ENCODE assay signal across 8 cellular contexts in the genomic region with DNA sequence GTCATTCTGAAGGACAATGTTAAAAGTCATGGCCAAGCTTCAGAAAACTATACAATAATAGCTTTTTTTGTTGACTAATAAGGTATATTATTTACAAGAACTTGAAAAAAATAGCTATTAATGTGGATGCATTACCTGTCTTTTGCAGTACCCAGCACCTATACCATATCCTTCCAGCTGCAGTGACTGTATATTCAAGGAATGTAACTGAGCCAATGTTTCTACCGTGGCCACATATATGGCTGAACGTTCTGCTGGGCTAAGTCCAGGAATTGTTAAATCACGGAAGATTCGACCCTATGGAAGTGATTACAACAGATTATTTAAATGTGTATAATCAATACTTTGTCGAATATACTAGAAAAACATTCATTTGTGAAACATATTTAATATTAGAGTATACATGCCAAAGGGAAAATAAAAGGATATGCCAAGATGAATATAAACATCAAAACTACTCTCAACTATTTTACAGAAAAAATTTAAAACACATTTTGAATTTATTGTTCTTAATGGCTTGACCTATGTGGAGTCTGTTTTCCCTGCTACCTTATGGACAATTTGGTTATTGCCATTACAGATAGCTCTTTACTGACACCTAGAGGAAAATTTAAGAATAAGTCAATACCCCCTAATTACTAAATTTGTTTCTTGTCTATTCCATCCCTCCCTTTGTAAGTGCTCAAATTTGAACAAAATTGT. TPM values are rescaled to one million over a fixed set of nuclear protein-coding genes. Genes with fewer than 3 reads are reported as not detected.
DNase-seq lines count a peak whose midpoint lies in the region; ATAC-seq and TF ChIP-seq lines count a peak whose summit lies in the region.

No MANE protein-coding gene starts in this region.

- no peaks in the 10 kb centered on the region for H3K27me3 ChIP-seq in CD8-positive, alpha-beta T cell (ENCODE audit: insufficient read depth, low read length)
- H3K27me3 ChIP-seq in HCT116 (ENCODE audit: insufficient read depth, low read length): no peaks in the 10 kb centered on the region
- no peaks in the 10 kb centered on the region for H3K27me3 ChIP-seq in aorta (ENCODE audit: control insufficient read depth in 1 of 2, insufficient read depth in 2 of 2, low read length in 1 of 2)

- no peak overlapping the region for H3K4me2 ChIP-seq in HCT116 (ENCODE audit: low read length)

- DNase-seq in CD8-positive, alpha-beta T cell: no peak
- DNase-seq in HCT116 (ENCODE audit: low read depth, low spot score) (peak; percentile 22), NCI-H69 (lab: John Stamatoyannopoulos, UW) (peak; percentile 37), T47D (ENCODE audit: low read depth in 1 of 2, low spot score in 1 of 2) (peak; percentile 40 to 66), kidney glomerular epithelial cell (lab: John Stamatoyannopoulos, UW) (peak; percentile 76), aorta (no peak), activated T-cell treated with anti-CD3 and anti-CD28 coated beads for 4 hours (no peak)
- no peak for DNase-seq in stimulated activated CD4-positive, alpha-beta T cell treated with anti-CD3 and anti-CD28 coated beads, Interleukin-1b, Interleukin-23, amount 100 ng/mL, for 48 hours

- H3K9ac ChIP-seq in HCT116 (ENCODE audit: low read length): no peak overlapping the region

- H3K79me2 ChIP-seq in HCT116 (ENCODE audit: insufficient read depth, low read length): no peaks in the 10 kb centered on the region

- no peak for TF ChIP-seq POLR2A in HCT116 (IDR thresholded peaks at IDR 0.05; ENCODE audit: borderline replicate concordance, extremely low read depth, insufficient read depth, insufficient read length)

- H3K9me3 Mint-ChIP-seq in CD8-positive, alpha-beta T cell: no peaks in the 10 kb centered on the region

- peak; percentile 54 for ATAC-seq in CD8-positive, alpha-beta T cell
- ATAC-seq in HCT116: peak; percentile 70
- ATAC-seq in aorta (ENCODE audit: low FRiP score): peak; percentile 84

- H3K27me3 Mint-ChIP-seq in CD8-positive, alpha-beta T cell (ENCODE audit: low read depth): no peaks in the 10 kb centered on the region

- peaks cover 16% of the 10 kb centered on the region for H3K36me3 ChIP-seq in CD8-positive, alpha-beta T cell (ENCODE audit: insufficient read depth, low read length)
- H3K36me3 ChIP-seq in HCT116 (ENCODE audit: control insufficient read depth in 1 of 2, insufficient read depth in 2 of 2, low read length in 2 of 2) (peaks cover 2 to 6% of the 10 kb centered on the region in 2 experiments; a peak in 1 of 4 replicates), aorta (ENCODE audit: control insufficient read depth in 1 of 2, insufficient read depth in 2 of 2, low read length in 1 of 2) (no peaks in the 10 kb centered on the region)

- RAD21 ChIA-PET in HCT116 (lab: Charles Lee; ENCODE audit: low non-redundant PET in 1 of 2, low total read pairs in 2 of 2, uncharacterized antibody in 2 of 2, unreplicated experiment in 2 of 2): no interaction called here

- no peaks in the 10 kb centered on the region for H3K9me2 ChIP-seq in HCT116 (ENCODE audit: insufficient read depth)

- TF ChIP-seq RAD21 in HCT116 (IDR thresholded peaks at IDR 0.05; ENCODE audit: low read depth): peak; percentile 76

- POLR2A ChIA-PET in CD8-positive, alpha-beta T cell (lab: Charles Lee): interaction anchor here (0.7 kb wide), 1 partner anchor 106 kb away, joined by 3 read pairs; no protein-coding TSS in a partner anchor
- POLR2A ChIA-PET in HCT116 (lab: Charles Lee): interaction anchor here (1.4 kb wide), 1 partner anchor 17 kb away, joined by 3 read pairs; no protein-coding TSS in a partner anchor

- H3K4me1 Mint-ChIP-seq in CD8-positive, alpha-beta T cell (ENCODE audit: low read depth): peaks cover 5% of the 10 kb centered on the region

- CTCF ChIA-PET in CD8-positive, alpha-beta T cell (lab: Charles Lee): interaction anchor here (0.7 to 3.0 kb wide), 7 partner anchors 16 to 405 kb away, joined by 3 to 45 read pairs (median 4); no protein-coding TSS in a partner anchor
- CTCF ChIA-PET in HCT116 (lab: Charles Lee): interaction anchor here (0.7 to 2.6 kb wide), 14 partner anchors 11 to 385 kb away, joined by 3 to 36 read pairs (median 4); a partner anchor contains a TSS

- H2AFZ ChIP-seq in HCT116 (ENCODE audit: low read depth, low read length, poor library complexity, severe bottlenecking): no peak overlapping the region

- TF ChIP-seq CTCF in CD8-positive, alpha-beta T cell (IDR thresholded peaks at IDR 0.05): peak; percentile 85
- TF ChIP-seq CTCF in HCT116 (IDR thresholded peaks at IDR 0.05 in 2 of 3, conservative IDR thresholded peaks at IDR 0.05 in 1 of 3; ENCODE audit: borderline replicate concordance in 1 of 3, insufficient read depth in 1 of 3, low read depth in 2 of 3, low read length in 2 of 3): peak; percentile 56 to 71 (median 67)

- no peaks in the 10 kb centered on the region; the same call in 1 of the 2 replicates for H4K20me1 ChIP-seq in HCT116 (ENCODE audit: insufficient read depth)

- no peak overlapping the region for H3K27ac Mint-ChIP-seq in CD8-positive, alpha-beta T cell

- H3K36me3 Mint-ChIP-seq in CD8-positive, alpha-beta T cell: peaks cover 43% of the 10 kb centered on the region

- BruUV-seq in HCT116 (replicated peaks; lab: Mats Ljungman, UMichigan): no TSS peak

- no peak overlapping the region for H3K4me3 Mint-ChIP-seq in CD8-positive, alpha-beta T cell

- H3K9me3 ChIP-seq in CD8-positive, alpha-beta T cell (ENCODE audit: low read length): no peaks in the 10 kb centered on the region
- H3K9me3 ChIP-seq in HCT116 (ENCODE audit: control insufficient read depth in 1 of 2, insufficient read depth in 1 of 2, low read depth in 1 of 2, low read length in 2 of 2) (no peaks in the 10 kb centered on the region), aorta (ENCODE audit: control insufficient read depth, low read length) (no peaks in the 10 kb centered on the region)

- intact Hi-C loops in CD8-positive, alpha-beta T cell (cut with DNase I, micrococcal nuclease): loop anchor here (1.0 to 10.0 kb wide), 4 partner anchors 106 to 847 kb away; no protein-coding TSS in a partner anchor
- intact Hi-C loops in HCT116 (cut with micrococcal nuclease) (loop anchor here (1.0 to 10.0 kb wide), 3 partner anchors 106 to 387 kb away; no protein-coding TSS in a partner anchor), aorta (cut with DNase I) (loop anchor here (1.0 to 10.0 kb wide), 3 partner anchors 106 to 287 kb away; no protein-coding TSS in a partner anchor)

- H3K4me1 ChIP-seq in CD8-positive, alpha-beta T cell (ENCODE audit: insufficient read depth, low read length): no peaks in the 10 kb centered on the region
- no peaks in the 10 kb centered on the region for H3K4me1 ChIP-seq in HCT116 (ENCODE audit: control insufficient read depth in 1 of 2, insufficient read depth in 2 of 2, low read length in 2 of 2)
- H3K4me1 ChIP-seq in aorta (ENCODE audit: control insufficient read depth in 1 of 2, insufficient read depth in 2 of 2, low read length in 2 of 2): no peaks in the 10 kb centered on the region

- H3K4me3 ChIP-seq in CD8-positive, alpha-beta T cell (ENCODE audit: low read depth, low read length): no peak overlapping the region
- H3K4me3 ChIP-seq in HCT116 (replicated peaks in 1 of 2; ENCODE audit: low read depth in 1 of 2, low read length in 2 of 2): no peak overlapping the region
- no peak overlapping the region for H3K4me3 ChIP-seq in aorta (ENCODE audit: low read length in 2 of 2)

- 55 to 58% methylated on average over 5 of the region's 5 CpGs for WGBS in aorta, 2 donors

- in situ Hi-C loops in T47D (cut with HindIII; ENCODE audit: low pct_unique_long_range_greater_than_20kb, low sequenced_read_pairs): no loop called here

- H3K27ac ChIP-seq in CD8-positive, alpha-beta T cell (ENCODE audit: low read depth, low read length): no peak overlapping the region
- H3K27ac ChIP-seq in HCT116 (ENCODE audit: low read depth, low read length) (no peak overlapping the region), aorta (ENCODE audit: low read depth in 1 of 2, low read length in 2 of 2) (no peak overlapping the region)

TF ChIP-seq in HCT116, 20 proteins besides CTCF, POLR2A, EP300 and RAD21:
- TF ChIP-seq, protein P1, sequence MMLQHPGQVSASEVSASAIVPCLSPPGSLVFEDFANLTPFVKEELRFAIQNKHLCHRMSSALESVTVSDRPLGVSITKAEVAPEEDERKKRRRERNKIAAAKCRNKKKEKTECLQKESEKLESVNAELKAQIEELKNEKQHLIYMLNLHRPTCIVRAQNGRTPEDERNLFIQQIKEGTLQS (IDR thresholded peaks at IDR 0.05): no peak

RNA-seq across cellular contexts. Expression of a gene that starts 17.6 kb away (rescaled TPM):
- total RNA-seq in CD8-positive, alpha-beta T cell: 10 to 100 TPM; 30.0 to 31.6 TPM
- 12.6 TPM for total RNA-seq in HCT116 (2021; ENCODE audit: unreplicated experiment)
- 11.2 and 11.6 TPM in 2 replicates for polyA plus RNA-seq in HCT116 (2012)
- 10 to 100 TPM; 31.9 to 52.4 TPM for total RNA-seq in aorta
- polyA plus RNA-seq in aorta: 10 to 100 TPM; 10.0 to 89.6 TPM

RNA-seq across cellular contexts. Expression of a gene that starts 18.1 kb away (rescaled TPM):
- 10 to 100 TPM; 43.7 to 46.0 TPM for total RNA-seq in CD8-positive, alpha-beta T cell
- total RNA-seq in HCT116 (2021; ENCODE audit: unreplicated experiment) (43.7 TPM), aorta (10 to 100 TPM; 34.4 to 37.7 TPM)
- polyA plus RNA-seq in HCT116 (2012): 26.4 and 26.5 TPM in 2 replicates
- 10 to 100 TPM; 29.7 to 36.9 TPM for polyA plus RNA-seq in aorta

RNA-seq across cellular contexts. Expression of a gene that starts 44.9 kb away (rescaled TPM):
- total RNA-seq in CD8-positive, alpha-beta T cell: under 1 TPM in 1 of 2 experiments, not detected in 1; 0.17 TPM
- total RNA-seq in HCT116 (2021; ENCODE audit: unreplicated experiment) (0.12 TPM), aorta (10 to 100 TPM; 15.5 to 18.3 TPM)
- 0.07 and 0.17 TPM in 2 replicates for polyA plus RNA-seq in HCT116 (2012)
- 10 to 100 TPM; 12.9 to 24.3 TPM for polyA plus RNA-seq in aorta

Comparison
In these comparisons a context has a peak if more than half of its experiments do, and no peak if none do; other contexts are left out.
1. DNase-seq: peak in HCT116 (single experiment), NCI-H69 (single experiment), T47D (2 of 2) and kidney glomerular epithelial cell (single experiment); none in CD8-positive, alpha-beta T cell (0 of 7), aorta (0 of 2), activated T-cell treated with anti-CD3 and anti-CD28 coated beads for 4 hours (single experiment) and stimulated activated CD4-positive, alpha-beta T cell treated with anti-CD3 and anti-CD28 coated beads, Interleukin-1b, Interleukin-23, amount 100 ng/mL, for 48 hours (single experiment).
2. RNA of a gene that starts 44.9 kb away (total RNA-seq): 15.5 to 18.3 TPM in aorta; 0.17 TPM in CD8-positive, alpha-beta T cell and 0.12 TPM in HCT116 (single experiment); every median in the first group is over 10 times any median in the second.
3. Peak in every context shown above with its lines, with median percentiles within 50 percentile points of each other: ATAC-seq.